ENCODE assay signal across 8 cellular contexts in the genomic region with DNA sequence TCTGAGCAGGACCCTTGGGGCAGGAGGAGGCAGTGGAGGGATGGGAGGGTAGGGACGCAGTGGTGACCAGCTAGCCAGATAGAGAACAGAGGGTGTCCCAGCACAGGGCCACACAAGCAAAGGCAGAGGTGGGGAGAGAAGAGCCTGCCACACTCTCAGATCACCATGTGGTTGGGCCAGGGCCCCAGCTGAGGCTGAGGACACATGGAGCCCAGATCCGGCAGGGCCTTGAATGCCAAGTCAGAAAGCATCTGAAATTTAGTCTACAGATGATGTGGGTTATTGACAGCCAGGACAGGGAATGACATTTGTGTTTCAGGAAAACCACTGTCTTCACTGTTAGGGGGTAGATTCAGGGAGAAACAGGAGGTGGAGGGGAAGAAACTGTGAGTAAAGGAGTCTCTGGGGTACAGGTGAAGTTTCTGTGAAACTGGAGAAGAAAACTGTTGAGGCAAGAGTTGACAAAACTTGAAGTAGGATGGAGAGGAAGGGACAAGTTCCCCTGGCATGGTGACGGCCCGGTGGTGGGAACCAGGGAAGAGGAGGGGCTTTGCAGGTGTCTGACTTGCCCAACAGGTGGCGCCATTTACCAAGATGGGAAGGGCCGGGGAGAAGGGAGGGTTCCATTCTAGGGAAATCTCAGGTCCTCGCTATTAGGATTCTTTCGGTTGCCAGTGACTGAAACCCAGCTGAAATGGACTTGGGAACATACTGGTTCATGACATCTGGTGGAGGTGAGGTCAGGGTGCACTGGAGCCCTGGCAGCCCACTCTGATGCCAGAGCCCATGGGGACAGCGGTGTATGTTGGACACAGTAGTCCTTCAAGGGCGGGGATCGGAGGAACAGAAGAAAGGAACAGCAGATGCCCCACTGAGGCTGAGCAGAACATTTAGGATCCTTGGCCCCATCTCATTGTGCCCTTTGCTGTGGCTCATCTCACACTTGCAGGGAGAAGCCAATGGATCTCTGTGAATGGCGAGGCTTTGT.
DNase-seq lines count a peak whose midpoint lies in the region; ATAC-seq lines count a peak whose summit lies in the region.

No MANE protein-coding gene starts in this region.

- H3K9me3 ChIP-seq in right cardiac atrium (ENCODE audit: control insufficient read depth, low read length) = no peaks in the 10 kb centered on the region

- no peaks in the 10 kb centered on the region for H3K9me3 Mint-ChIP-seq in activated T-helper 2 cell treated with anti-CD3 and anti-CD28 coated beads, Interferon-gamma antibody, Interleukin-2, Interleukin-4, amounts not matched to agents 10 μg/mL and 5 μg/mL and 100 μg/mL, durations not matched to agents 14 hours and 24 hours and 36 hours

- no peak overlapping the region for H3K4me3 Mint-ChIP-seq in activated T-helper 2 cell treated with anti-CD3 and anti-CD28 coated beads, Interferon-gamma antibody, Interleukin-2, Interleukin-4, amounts not matched to agents 10 μg/mL and 5 μg/mL and 100 μg/mL, durations not matched to agents 14 hours and 24 hours and 36 hours (ENCODE audit: low read depth)

- no peaks in the 10 kb centered on the region for H3K4me1 Mint-ChIP-seq in activated T-helper 2 cell treated with anti-CD3 and anti-CD28 coated beads, Interferon-gamma antibody, Interleukin-2, Interleukin-4, amounts not matched to agents 10 μg/mL and 5 μg/mL and 100 μg/mL, durations not matched to agents 14 hours and 24 hours and 36 hours (ENCODE audit: low read depth)

- WGBS in right cardiac atrium = 53% methylated on average over 12 of the region's 12 CpGs

- DNase-seq in NCI-H82 (lab: John Stamatoyannopoulos, UW) (peak; percentile 73), NCI-H82 treated with DMSO at 0.1 percent for 48 hours (lab: John Stamatoyannopoulos, UW; ENCODE audit: unreplicated experiment) (no peak), NOMO-1 treated with DMSO at 0.1 percent for 48 hours (lab: John Stamatoyannopoulos, UW; ENCODE audit: unreplicated experiment) (peak; percentile 43), right cardiac atrium (peak; percentile 32 to 71 (median 68)), dedifferentiated amniotic fluid mesenchymal stem cell (ENCODE audit: extremely low spot score) (no peak)
- DNase-seq in activated T-helper 2 cell treated with anti-CD3 and anti-CD28 coated beads, Interferon-gamma antibody, Interleukin-2, Interleukin-4, amounts not matched to agents 10 μg/mL and 5 μg/mL and 100 μg/mL, durations not matched to agents 14 hours and 24 hours and 36 hours (ENCODE audit: low spot score) = peak; percentile 18
- peak; percentile 41 to 68 (median 52) for DNase-seq in stimulated activated CD4-positive, alpha-beta T cell treated with anti-CD3 and anti-CD28 coated beads, Interleukin-12 subunit alpha, Interleukin-12 subunit beta, amount 100 ng/mL, for 48 hours (ENCODE audit: low read depth in 2 of 3, low spot score in 1 of 3)

- no peaks in the 10 kb centered on the region for H3K36me3 Mint-ChIP-seq in activated T-helper 2 cell treated with anti-CD3 and anti-CD28 coated beads, Interferon-gamma antibody, Interleukin-2, Interleukin-4, amounts not matched to agents 10 μg/mL and 5 μg/mL and 100 μg/mL, durations not matched to agents 14 hours and 24 hours and 36 hours (ENCODE audit: low read depth)

- ATAC-seq in HG02798 (IDR thresholded peaks at IDR 0.05; ENCODE audit: poor library complexity, unreplicated experiment) = peak; percentile 64
- ATAC-seq in right cardiac atrium = peak; percentile 61 to 69

- H3K27ac Mint-ChIP-seq in activated T-helper 2 cell treated with anti-CD3 and anti-CD28 coated beads, Interferon-gamma antibody, Interleukin-2, Interleukin-4, amounts not matched to agents 10 μg/mL and 5 μg/mL and 100 μg/mL, durations not matched to agents 14 hours and 24 hours and 36 hours = no peak overlapping the region

- no peak overlapping the region for H3K4me3 ChIP-seq in right cardiac atrium (ENCODE audit: low read length)

- H3K27me3 ChIP-seq in right cardiac atrium (ENCODE audit: control insufficient read depth, insufficient read depth) = no peaks in the 10 kb centered on the region

- peaks cover 12% of the 10 kb centered on the region for H3K27me3 Mint-ChIP-seq in activated T-helper 2 cell treated with anti-CD3 and anti-CD28 coated beads, Interferon-gamma antibody, Interleukin-2, Interleukin-4, amounts not matched to agents 10 μg/mL and 5 μg/mL and 100 μg/mL, durations not matched to agents 14 hours and 24 hours and 36 hours (ENCODE audit: low read depth)

- no peaks in the 10 kb centered on the region for H3K4me1 ChIP-seq in right cardiac atrium (ENCODE audit: control insufficient read depth, insufficient read depth, low read length)

- no peak overlapping the region for H3K27ac ChIP-seq in right cardiac atrium (ENCODE audit: low read length)

- intact Hi-C loops in activated T-helper 2 cell treated with anti-CD3 and anti-CD28 coated beads, Interferon-gamma antibody, Interleukin-2, Interleukin-4, amounts not matched to agents 10 μg/mL and 5 μg/mL and 100 μg/mL, durations not matched to agents 14 hours and 24 hours and 36 hours (cut with micrococcal nuclease) = no loop called here
- intact Hi-C loops in right cardiac atrium (cut with DNase I) = no loop called here

Comparison
In these comparisons a context has a peak if more than half of its experiments do, and no peak if none do; other contexts are left out.
1. DNase-seq: peak in NCI-H82 (single experiment), NOMO-1 treated with DMSO at 0.1 percent for 48 hours (single experiment), activated T-helper 2 cell treated with anti-CD3 and anti-CD28 coated beads, Interferon-gamma antibody, Interleukin-2, Interleukin-4, amounts not matched to agents 10 μg/mL and 5 μg/mL and 100 μg/mL, durations not matched to agents 14 hours and 24 hours and 36 hours (single experiment), right cardiac atrium (3 of 3) and stimulated activated CD4-positive, alpha-beta T cell treated with anti-CD3 and anti-CD28 coated beads, Interleukin-12 subunit alpha, Interleukin-12 subunit beta, amount 100 ng/mL, for 48 hours (3 of 3); none in NCI-H82 treated with DMSO at 0.1 percent for 48 hours (single experiment) and dedifferentiated amniotic fluid mesenchymal stem cell (single experiment).